1 cellular context compared by ENCODE assay signal in the genomic region with DNA sequence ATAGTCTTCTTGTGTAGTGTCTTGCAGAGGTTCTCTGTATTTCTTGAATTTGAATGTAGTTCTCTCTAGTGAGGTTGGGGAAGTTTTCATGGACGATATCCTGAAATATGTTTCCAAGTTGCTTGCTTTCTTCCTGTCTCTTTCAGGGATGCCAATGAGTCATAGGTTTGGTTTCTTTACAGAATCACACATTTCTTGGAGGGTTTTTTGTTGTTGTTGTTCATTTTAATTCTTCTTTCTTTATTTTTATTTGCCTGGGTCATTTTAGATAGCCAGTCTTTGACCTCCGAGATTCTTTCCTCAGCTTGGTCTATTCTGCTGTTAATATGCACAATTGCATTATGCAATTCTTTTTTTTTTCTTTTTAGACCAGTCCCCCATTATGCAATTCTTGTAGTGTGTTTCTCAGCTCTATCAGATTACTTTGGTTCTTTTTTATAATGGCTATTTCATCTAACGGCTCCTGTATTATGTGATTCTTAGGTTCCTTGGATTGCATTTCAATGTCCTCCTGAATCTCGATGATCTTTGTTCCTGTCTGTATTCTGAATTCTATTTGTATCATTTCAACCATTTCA.
TF ChIP-seq lines count a peak whose summit lies in the region.

No MANE protein-coding gene starts in this region.

TF ChIP-seq in H1, 55 proteins besides CTCF, POLR2A, EP300 and RAD21 (continued from another document):
- TF ChIP-seq, protein P1, sequence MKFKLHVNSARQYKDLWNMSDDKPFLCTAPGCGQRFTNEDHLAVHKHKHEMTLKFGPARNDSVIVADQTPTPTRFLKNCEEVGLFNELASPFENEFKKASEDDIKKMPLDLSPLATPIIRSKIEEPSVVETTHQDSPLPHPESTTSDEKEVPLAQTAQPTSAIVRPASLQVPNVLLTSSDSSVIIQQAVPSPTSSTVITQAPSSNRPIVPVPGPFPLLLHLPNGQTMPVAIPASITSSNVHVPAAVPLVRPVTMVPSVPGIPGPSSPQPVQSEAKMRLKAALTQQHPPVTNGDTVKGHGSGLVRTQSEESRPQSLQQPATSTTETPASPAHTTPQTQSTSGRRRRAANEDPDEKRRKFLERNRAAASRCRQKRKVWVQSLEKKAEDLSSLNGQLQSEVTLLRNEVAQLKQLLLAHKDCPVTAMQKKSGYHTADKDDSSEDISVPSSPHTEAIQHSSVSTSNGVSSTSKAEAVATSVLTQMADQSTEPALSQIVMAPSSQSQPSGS (IDR thresholded peaks at IDR 0.05; ENCODE audit: low read length): no peak
